10 cellular contexts compared by ENCODE assay signal in genomic region chrX:20218809-20219505, GRCh38. TPM values are rescaled to one million over a fixed set of nuclear protein-coding genes. Genes with fewer than 3 reads are reported as not detected.
DNase-seq lines count a peak whose midpoint lies in the region; ATAC-seq and TF ChIP-seq lines count a peak whose summit lies in the region.
"Had no signal": no experiment of that assay in that cellular context is flagged by ENCODE, and none has a peak within 500 bp of the region (broad histone marks: within the 10 kb centered on the region; RNA-seq: fewer than 3 reads in every experiment).

No MANE protein-coding gene starts in this region.

- H3K4me1 ChIP-seq in colonic mucosa = no peaks in the 10 kb centered on the region
- H3K4me1 ChIP-seq in sigmoid colon = no peaks in the 10 kb centered on the region

- H3K4me3 ChIP-seq in GM08714 (ENCODE audit: low read length) (peak overlapping the region; percentile 56; the same call in 1 of the 2 replicates), colonic mucosa (no peak overlapping the region), sigmoid colon (no peak overlapping the region)
- H3K4me3 ChIP-seq: lung had no signal

- no peak for TF ChIP-seq EP300 in sigmoid colon (IDR thresholded peaks at IDR 0.05)

- no peak for TF ChIP-seq POLR2A in sigmoid colon (IDR thresholded peaks at IDR 0.05)

- no peak for ATAC-seq in GM18868 (IDR thresholded peaks at IDR 0.05; ENCODE audit: unreplicated experiment)
- ATAC-seq: activated CD8-positive, alpha-beta T cell treated with anti-CD3 and anti-CD28 coated beads, Interleukin-2, amount 10 ng/mL, durations not matched to agents 7 days and 5 days had no signal

- intact Hi-C loops in colonic mucosa (cut with DNase I) (no loop called here), sigmoid colon (cut with DNase I) (no loop called here)

- H3K36me3 ChIP-seq in colonic mucosa (no peaks in the 10 kb centered on the region), sigmoid colon (no peaks in the 10 kb centered on the region)

- H3K27me3 ChIP-seq in colonic mucosa = no peaks in the 10 kb centered on the region
- no peaks in the 10 kb centered on the region for H3K27me3 ChIP-seq in sigmoid colon

- H3K9ac ChIP-seq in colonic mucosa (ENCODE audit: low read depth in 2 of 2, low read length in 2 of 2) = no peak overlapping the region

- no peaks in the 10 kb centered on the region for H3K9me3 ChIP-seq in colonic mucosa
- H3K9me3 ChIP-seq in sigmoid colon = no peaks in the 10 kb centered on the region

- WGBS in sigmoid colon, 2 donors = 37 to 42% methylated on average over 11 of the region's 11 CpGs

- H3K27ac ChIP-seq in colonic mucosa (no peak overlapping the region), sigmoid colon (peak overlapping the region in 2 of 4 donors; percentile 0 to 32)

- DNase-seq in colonic mucosa = peak; percentile 25
- peak; percentile 59 for DNase-seq in islet precursor cell
- peak; percentile 65 for DNase-seq in sigmoid colon
- no peak for DNase-seq in SKM-1 (lab: John Stamatoyannopoulos, UW; ENCODE audit: unreplicated experiment)
- DNase-seq in NCI-H345 (lab: John Stamatoyannopoulos, UW) = no peak
- no peak for DNase-seq in NCI-H774 (lab: John Stamatoyannopoulos, UW)
- DNase-seq: activated CD8-positive, alpha-beta T cell treated with anti-CD3 and anti-CD28 coated beads, Interleukin-2, amount 10 ng/mL, durations not matched to agents 7 days and 5 days had no signal

- TF ChIP-seq CTCF in colonic mucosa (IDR thresholded peaks at IDR 0.05) = no peak
- no peak for TF ChIP-seq CTCF in sigmoid colon (IDR thresholded peaks at IDR 0.05)

RNA-seq across cellular contexts. Expression of gene RPS6KA3, which starts 47.8 kb away (rescaled TPM):
- total RNA-seq in colonic mucosa = 100 to 1,000 TPM in 1 of 2 donors, 10 to 100 TPM in 1; 77.0 to 110 TPM
- total RNA-seq in sigmoid colon = 10 to 100 TPM; 34.3 to 41.9 (median 40.2) TPM
- 10 to 100 TPM; 18.0 to 25.8 (median 21.0) TPM for polyA plus RNA-seq in sigmoid colon

Comparison
In these comparisons a context has a peak if more than half of its experiments do, and no peak if none do; other contexts are left out.
1. DNase-seq: peak in colonic mucosa (single experiment), islet precursor cell (single experiment) and sigmoid colon (single experiment); none in SKM-1 (single experiment), NCI-H345 (single experiment) and NCI-H774 (single experiment).